12 cellular contexts compared by ENCODE assay signal in genomic region chr4:8372506-8373070, GRCh38.
"Had no signal": no experiment of that assay in that cellular context is flagged by ENCODE, and none has a peak within 500 bp of the region (broad histone marks: within the 10 kb centered on the region; RNA-seq: fewer than 3 reads in every experiment).

No MANE protein-coding gene starts in this region.

- H3K4me3 ChIP-seq: breast epithelium, dorsolateral prefrontal cortex, thyroid gland had no signal

- H3K27ac ChIP-seq: breast epithelium, dorsolateral prefrontal cortex, epithelial cell of prostate had no signal

- ATAC-seq: naive thymus-derived CD4-positive, alpha-beta T cell had no signal

- H3K9me3 ChIP-seq: breast epithelium, thyroid gland had no signal

- DNase-seq: activated CD4-positive, alpha-beta T cell treated with anti-CD3 and anti-CD28 coated beads, Interleukin-2, amount 50 U/mL, for 4 hours; activated gamma-delta T cell; foreskin fibroblast; mesendoderm; naive thymus-derived CD4-positive, alpha-beta T cell; nucleus accumbens; stimulated activated CD4-positive, alpha-beta T cell treated with anti-CD3 and anti-CD28 coated beads, Interleukin-2, amount 100 ng/mL, for 24 hours; stimulated activated naive CD4-positive, alpha-beta T cell treated with Interleukin-2 at 50 U/mL for 16 hours had no signal

- H3K4me1 ChIP-seq: breast epithelium had no signal

- H3K36me3 ChIP-seq: breast epithelium, thyroid gland had no signal

- H3K27me3 ChIP-seq: breast epithelium, dorsolateral prefrontal cortex, thyroid gland had no signal
